In the genomic region with DNA sequence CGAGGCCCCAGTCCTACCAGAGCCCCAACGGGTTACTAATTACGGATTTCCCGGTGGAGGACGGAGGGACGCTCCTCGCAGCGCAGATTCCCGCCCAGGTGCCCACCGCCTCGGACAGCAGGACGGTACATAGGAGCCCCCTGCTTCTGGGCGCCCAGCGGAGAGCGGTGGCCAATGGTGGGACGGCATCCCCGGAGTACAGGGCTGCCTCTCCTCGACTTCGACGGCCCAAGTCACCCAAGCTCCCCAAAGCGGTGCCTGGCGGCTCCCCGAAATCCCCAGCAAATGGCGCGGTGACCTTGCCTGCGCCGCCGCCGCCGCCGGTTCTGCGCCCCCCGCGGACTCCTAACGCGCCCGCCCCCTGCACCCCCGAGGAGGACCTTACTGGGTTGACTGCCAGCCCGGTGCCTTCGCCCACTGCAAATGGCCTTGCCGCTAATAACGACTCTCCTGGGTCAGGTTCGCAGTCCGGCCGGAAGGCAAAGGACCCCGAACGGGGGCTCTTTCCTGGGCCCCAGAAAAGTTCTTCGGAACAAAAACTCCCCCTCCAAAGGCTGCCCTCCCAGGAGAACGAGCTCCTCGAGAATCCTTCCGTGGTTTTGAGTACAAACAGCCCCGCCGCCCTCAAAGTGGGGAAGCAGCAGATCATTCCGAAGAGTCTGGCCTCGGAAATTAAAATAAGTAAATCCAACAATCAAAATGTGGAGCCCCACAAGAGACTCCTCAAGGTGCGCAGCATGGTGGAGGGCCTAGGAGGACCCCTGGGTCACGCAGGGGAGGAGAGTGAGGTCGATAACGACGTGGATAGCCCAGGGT, we compare ENCODE assay signal across 1 cellular context.
TF ChIP-seq lines count a peak whose summit lies in the region.

No MANE protein-coding gene starts in this region.

TF ChIP-seq in K562, 482 proteins besides CTCF, POLR2A, EP300 and RAD21:
- TF ChIP-seq TRIM24 (IDR thresholded peaks at IDR 0.05), result no peak
- TF ChIP-seq, protein P1, sequence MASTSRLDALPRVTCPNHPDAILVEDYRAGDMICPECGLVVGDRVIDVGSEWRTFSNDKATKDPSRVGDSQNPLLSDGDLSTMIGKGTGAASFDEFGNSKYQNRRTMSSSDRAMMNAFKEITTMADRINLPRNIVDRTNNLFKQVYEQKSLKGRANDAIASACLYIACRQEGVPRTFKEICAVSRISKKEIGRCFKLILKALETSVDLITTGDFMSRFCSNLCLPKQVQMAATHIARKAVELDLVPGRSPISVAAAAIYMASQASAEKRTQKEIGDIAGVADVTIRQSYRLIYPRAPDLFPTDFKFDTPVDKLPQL (IDR thresholded peaks at IDR 0.05; ENCODE audit: extremely low read depth, insufficient read length), result no peak
TF ChIP-seq in K562: peak in this region for 0.
